Comparison of ENCODE assay signal across 19 cellular contexts in genomic region chr13:88541993-88542392, GRCh38.
DNase-seq lines count a peak whose midpoint lies in the region; ATAC-seq, FAIRE-seq and TF ChIP-seq lines count a peak whose summit lies in the region.
"Had no signal": no experiment of that assay in that cellular context is flagged by ENCODE, and none has a peak within 500 bp of the region (broad histone marks: within the 10 kb centered on the region; RNA-seq: fewer than 3 reads in every experiment).

No MANE protein-coding gene starts in this region.

- H2BK15ac ChIP-seq in IMR-90 (ENCODE audit: low read depth, low read length) = no peak overlapping the region
- H2BK15ac ChIP-seq in H1 (ENCODE audit: low read length) = no peak overlapping the region

- H2AK5ac ChIP-seq in IMR-90 (ENCODE audit: low read depth, low read length) = no peak overlapping the region
- no peak overlapping the region for H2AK5ac ChIP-seq in H1 (ENCODE audit: low read depth, low read length)

- no peak overlapping the region for H3K14ac ChIP-seq in IMR-90 (replicated peaks; ENCODE audit: low read depth, low read length)
- no peak overlapping the region for H3K14ac ChIP-seq in H1 (ENCODE audit: insufficient read length)

- H3K9ac ChIP-seq in IMR-90 (ENCODE audit: low read depth, low read length) (no peak overlapping the region), H1 (replicated peaks in 1 of 4; ENCODE audit: extremely low read depth in 1 of 4, low read depth in 3 of 4, low read length in 3 of 4) (no peak overlapping the region)
- H3K9ac ChIP-seq: BLaER1 had no signal

- POLR2A ChIA-PET in A549 (lab: Yijun Ruan, JAX) (no interaction called here), IMR-90 (lab: Charles Lee; ENCODE audit: unreplicated experiment) (no interaction called here), H1 (lab: Charles Lee; ENCODE audit: partially characterized antibody) (no interaction called here)

- ATAC-seq in A549 (no peak), IMR-90 (ENCODE audit: low read depth) (no peak)

- dilution Hi-C loops in IMR-90 (cut with HindIII; ENCODE audit: low sequenced_read_pairs, unreplicated experiment) = no loop called here

- H3K36me3 ChIP-seq in IMR-90 (ENCODE audit: control insufficient read depth, insufficient read depth, low read length) = no peaks in the 10 kb centered on the region
- no peaks in the 10 kb centered on the region for H3K36me3 ChIP-seq in H1 (ENCODE audit: control insufficient read depth in 2 of 4, insufficient read depth in 4 of 4, low read length in 3 of 4)
- H3K36me3 ChIP-seq: BE2C, BLaER1 had no signal

- H4K91ac ChIP-seq in IMR-90 (ENCODE audit: insufficient read depth, low read depth, low read length) (no peak overlapping the region), H1 (replicated peaks; ENCODE audit: insufficient read length, low read length) (no peak overlapping the region)

- H4K5ac ChIP-seq in IMR-90 (ENCODE audit: low read depth, low read length) (no peak overlapping the region), H1 (ENCODE audit: insufficient read length, low read depth, low read length) (no peak overlapping the region)

- DNase-seq in A549 (ENCODE audit: low read depth in 1 of 2, low spot score in 1 of 2) (no peak), IMR-90 (no peak), H1 (ENCODE audit: low read depth in 1 of 2, low spot score in 2 of 2) (no peak), UCSD-AML1 (lab: John Stamatoyannopoulos, UW; ENCODE audit: unreplicated experiment) (no peak), ACHN (no peak), Kasumi-1 (lab: John Stamatoyannopoulos, UW) (no peak)
- DNase-seq: 8988T; BE2C; C1 segment of cervical spinal cord; Caco-2; Calu3; CD4-positive, alpha-beta memory T cell; CD4-positive, CD25-positive, alpha-beta regulatory T cell; DMS79 treated with DMSO at 0.1 percent for 48 hours; GF-D8 had no signal

- WGBS in A549 (ENCODE audit: missing lambda C conversion rate) = 79% methylated on average over 1 of the region's 1 CpG
- WGBS in IMR-90 (ENCODE audit: extremely low coverage in 2 of 2, insufficient read length in 1 of 2), 2 experiments = no CpG with 5 or more reads among the region's 1 CpG
- WGBS in H1 (ENCODE audit: extremely low coverage in 1 of 2, insufficient coverage in 1 of 2, insufficient read length in 1 of 2, insufficient replicate concordance in 2 of 2, low coverage in 1 of 2, low lambda C conversion rate in 2 of 2, missing lambda C conversion rate in 1 of 2), 2 experiments = 100% methylated on average over 1 of the region's 1 CpG; no CpG with 5 or more reads in 1 of the 2 experiments

- no peak for TF ChIP-seq CTCF in A549 (IDR thresholded peaks at IDR 0.05)
- TF ChIP-seq CTCF in IMR-90 (conservative IDR thresholded peaks at IDR 0.05; ENCODE audit: low read depth, low read length) = no peak
- no peak for TF ChIP-seq CTCF in H1 (IDR thresholded peaks at IDR 0.05; ENCODE audit: control extremely low read depth in 1 of 3, insufficient read depth in 1 of 3, low read depth in 1 of 3, low read length in 3 of 3)

- H2BK20ac ChIP-seq in IMR-90 (ENCODE audit: low read depth, low read length) (no peak overlapping the region), H1 (ENCODE audit: low read length) (no peak overlapping the region)

- no peak overlapping the region for H3K18ac ChIP-seq in IMR-90 (ENCODE audit: low read depth, low read length)
- H3K18ac ChIP-seq in H1 (ENCODE audit: extremely low read depth, low read length) = no peak overlapping the region

- H3K4me1 ChIP-seq in A549 (no peaks in the 10 kb centered on the region), IMR-90 (ENCODE audit: control insufficient read depth, insufficient read depth, low read length) (no peaks in the 10 kb centered on the region), H1 (replicated peaks in 1 of 4; ENCODE audit: control insufficient read depth in 3 of 4, insufficient read depth in 4 of 4, low read length in 3 of 4) (no peaks in the 10 kb centered on the region)
- H3K4me1 ChIP-seq: BE2C, BLaER1, Caco-2 had no signal

- H3K27me3 ChIP-seq in IMR-90 (ENCODE audit: control insufficient read depth, insufficient read depth, low read length) = no peaks in the 10 kb centered on the region
- H3K27me3 ChIP-seq in H1 (replicated peaks in 1 of 4; ENCODE audit: control insufficient read depth in 3 of 4, extremely low read depth in 1 of 4, insufficient read depth in 3 of 4, low read length in 3 of 4) = no peaks in the 10 kb centered on the region
- H3K27me3 ChIP-seq: BE2C, BLaER1 had no signal

- no peak overlapping the region for H3K4ac ChIP-seq in IMR-90 (ENCODE audit: low read depth, low read length)
- H3K4ac ChIP-seq in H1 (replicated peaks; ENCODE audit: insufficient read length, low read depth, low read length) = no peak overlapping the region

- no peaks in the 10 kb centered on the region for H4K20me1 ChIP-seq in IMR-90 (ENCODE audit: insufficient read depth, low read length)
- no peaks in the 10 kb centered on the region for H4K20me1 ChIP-seq in H1 (replicated peaks in 1 of 2; ENCODE audit: control insufficient read depth in 1 of 2, insufficient read depth in 2 of 2, low read length in 2 of 2)
- H4K20me1 ChIP-seq: BLaER1 had no signal

- CTCF ChIA-PET in A549 (lab: Yijun Ruan, JAX) = no interaction called here
- CTCF ChIA-PET in IMR-90 (lab: Yijun Ruan, JAX) = no interaction called here
- CTCF ChIA-PET in H1 (lab: Charles Lee; ENCODE audit: partially characterized antibody) = no interaction called here

- no peaks in the 10 kb centered on the region for H3K79me2 ChIP-seq in H1 (ENCODE audit: control insufficient read depth in 1 of 2, insufficient read depth in 2 of 2, low read length in 2 of 2)

- no peaks in the 10 kb centered on the region for H3K23me2 ChIP-seq in H1 (ENCODE audit: low read depth, low read length)

- no peak overlapping the region for H2AK9ac ChIP-seq in IMR-90 (replicated peaks; ENCODE audit: low read depth, low read length, poor library complexity)

- H2BK5ac ChIP-seq in IMR-90 (ENCODE audit: low read depth, low read length, poor library complexity, severe bottlenecking) (no peak overlapping the region), H1 (ENCODE audit: low read depth, low read length) (no peak overlapping the region)

- TF ChIP-seq EP300 in A549 (IDR thresholded peaks at IDR 0.05) (no peak), H1 (IDR thresholded peaks at IDR 0.05; ENCODE audit: borderline replicate concordance in 1 of 2, low read depth in 2 of 2, low read length in 2 of 2) (no peak)

- H3K4me2 ChIP-seq in A549 (no peak overlapping the region), IMR-90 (ENCODE audit: low read depth, low read length) (no peak overlapping the region), H1 (ENCODE audit: insufficient read depth in 1 of 2, low read depth in 2 of 2, low read length in 2 of 2) (no peak overlapping the region)
- H3K4me2 ChIP-seq: BLaER1 had no signal

- no TSS peak for BruUV-seq in IMR-90 (replicated peaks; lab: Mats Ljungman, UMichigan)

- H2BK12ac ChIP-seq in H1 (ENCODE audit: low read depth, low read length) = no peak overlapping the region

- intact Hi-C loops in IMR-90 (cut with micrococcal nuclease) = no loop called here

- H3K56ac ChIP-seq in IMR-90 (ENCODE audit: extremely low read depth, insufficient read depth, low read length) = no peak overlapping the region
- no peak overlapping the region for H3K56ac ChIP-seq in H1 (replicated peaks; ENCODE audit: insufficient read length, low read depth, low read length)

- no peak overlapping the region for H3K27ac ChIP-seq in A549
- no peak overlapping the region for H3K27ac ChIP-seq in IMR-90 (ENCODE audit: insufficient read depth, low read length)
- no peak overlapping the region for H3K27ac ChIP-seq in H1 (ENCODE audit: low read depth, low read length)
- H3K27ac ChIP-seq: BLaER1 had no signal

- H2BK120ac ChIP-seq in IMR-90 (ENCODE audit: low read depth, low read length) = no peak overlapping the region
- no peak overlapping the region for H2BK120ac ChIP-seq in H1 (replicated peaks; ENCODE audit: low read depth, low read length)

- TF ChIP-seq RAD21 in A549 (conservative IDR thresholded peaks at IDR 0.05 in 1 of 2, IDR thresholded peaks at IDR 0.05 in 1 of 2) (no peak), IMR-90 (IDR thresholded peaks at IDR 0.05; ENCODE audit: low read length) (no peak), H1 (IDR thresholded peaks at IDR 0.05 in 1 of 2, conservative IDR thresholded peaks at IDR 0.05 in 1 of 2; ENCODE audit: low read depth in 2 of 2, low read length in 2 of 2) (no peak)

- H2AFZ ChIP-seq in IMR-90 (replicated peaks; ENCODE audit: low read length, poor library complexity) (no peak overlapping the region), H1 (ENCODE audit: low read length) (no peak overlapping the region)

- H3K23ac ChIP-seq in IMR-90 (ENCODE audit: low read depth, low read length) (no peak overlapping the region), H1 (ENCODE audit: insufficient read length) (no peak overlapping the region)

- in situ Hi-C loops in IMR-90 (cut with MboI; ENCODE audit: low sequenced_read_pairs) (no loop called here), ACHN (cut with HindIII; ENCODE audit: low pct_ligation_motif_present, low pct_unique_long_range_greater_than_20kb, low sequenced_read_pairs) (no loop called here)

- TF ChIP-seq POLR2A in A549 (IDR thresholded peaks at IDR 0.05; ENCODE audit: low read length) (no peak), IMR-90 (IDR thresholded peaks at IDR 0.05; ENCODE audit: low read depth, low read length) (no peak), H1 (IDR thresholded peaks at IDR 0.05; ENCODE audit: control extremely low read depth in 1 of 2, low read depth in 2 of 2, low read length in 2 of 2) (no peak)

- no peak overlapping the region for H3K4me3 ChIP-seq in A549
- no peak overlapping the region for H3K4me3 ChIP-seq in IMR-90 (ENCODE audit: insufficient read depth, low read depth, low read length)
- H3K4me3 ChIP-seq in H1 (ENCODE audit: extremely low read depth in 1 of 4, insufficient read depth in 2 of 4, low read depth in 3 of 4, low read length in 4 of 4) = no peak overlapping the region
- H3K4me3 ChIP-seq: BLaER1 had no signal

- FAIRE-seq in A549 (lab: Jason Lieb, UNC) (no peak), H1 (lab: Jason Lieb, UNC) (no peak)
- FAIRE-seq: A204.1, D721Med, GM12891 had no signal

- H3K9me1 ChIP-seq in IMR-90 (ENCODE audit: insufficient read depth, low read length) = no peaks in the 10 kb centered on the region

- H3K79me1 ChIP-seq in IMR-90 (ENCODE audit: low read depth in 1 of 2, low read length in 2 of 2) = no peaks in the 10 kb centered on the region
- H3K79me1 ChIP-seq in H1 (ENCODE audit: low read depth, low read length) = no peaks in the 10 kb centered on the region

- H4K8ac ChIP-seq in IMR-90 (ENCODE audit: low read depth in 2 of 2, low read length in 2 of 2) (no peak overlapping the region), H1 (ENCODE audit: extremely low read depth, insufficient read depth, low read length) (no peak overlapping the region)

- no peaks in the 10 kb centered on the region for H3K9me3 ChIP-seq in A549
- peaks cover 4% of the 10 kb centered on the region; the same call in 1 of the 2 replicates for H3K9me3 ChIP-seq in IMR-90 (ENCODE audit: control insufficient read depth, insufficient read depth, low read length)
- H3K9me3 ChIP-seq in H1 (ENCODE audit: insufficient read depth in 2 of 2, low read depth in 1 of 2, low read length in 1 of 2) = no peaks in the 10 kb centered on the region
- H3K9me3 ChIP-seq: BE2C, BLaER1, Caco-2 had no signal

TF ChIP-seq in IMR-90, 13 proteins besides CTCF, POLR2A, EP300 and RAD21 (continues in another document):
- no peak for TF ChIP-seq RCOR1 (IDR thresholded peaks at IDR 0.05; ENCODE audit: insufficient replicate concordance, low read length)

Comparison
In these comparisons a context has a peak if more than half of its experiments do, and no peak if none do; other contexts are left out.
1. Of the 18 proteins assayed by ChIP-seq in both H1 and A549: peak only in H1: none; only in A549: none; in both: MAFK; in neither: 17.